1 cellular context compared by ENCODE assay signal in the genomic region with DNA sequence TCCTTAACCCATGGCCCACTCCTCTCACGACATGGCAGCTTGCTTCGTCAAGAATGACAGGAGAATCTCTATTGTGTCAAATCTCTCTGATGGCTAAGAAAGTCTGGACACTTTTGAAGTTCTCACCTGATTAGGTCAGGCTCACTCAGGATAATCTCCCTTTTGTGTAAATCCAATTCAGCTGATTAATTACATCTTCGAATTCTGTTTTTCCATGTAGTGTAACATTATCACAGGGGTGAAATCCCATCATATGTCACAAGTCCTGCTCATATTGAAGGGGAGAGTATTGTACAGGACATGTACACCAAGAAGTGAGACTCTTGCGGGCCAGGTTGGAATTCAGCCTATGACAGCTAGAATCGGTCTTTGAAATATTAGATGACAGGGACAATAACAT.
TF ChIP-seq lines count a peak whose summit lies in the region.

No MANE protein-coding gene starts in this region.

TF ChIP-seq in K562, 482 proteins besides CTCF, POLR2A, EP300 and RAD21:
- TF ChIP-seq, protein P1, sequence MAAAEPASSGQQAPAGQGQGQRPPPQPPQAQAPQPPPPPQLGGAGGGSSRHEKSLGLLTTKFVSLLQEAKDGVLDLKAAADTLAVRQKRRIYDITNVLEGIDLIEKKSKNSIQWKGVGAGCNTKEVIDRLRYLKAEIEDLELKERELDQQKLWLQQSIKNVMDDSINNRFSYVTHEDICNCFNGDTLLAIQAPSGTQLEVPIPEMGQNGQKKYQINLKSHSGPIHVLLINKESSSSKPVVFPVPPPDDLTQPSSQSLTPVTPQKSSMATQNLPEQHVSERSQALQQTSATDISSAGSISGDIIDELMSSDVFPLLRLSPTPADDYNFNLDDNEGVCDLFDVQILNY (CRISPR knock-in tag; IDR thresholded peaks at IDR 0.05), result no peak
- TF ChIP-seq ZNF707 (CRISPR knock-in tag; conservative IDR thresholded peaks at IDR 0.05), result no peak
- no peak for TF ChIP-seq CHD4 (IDR thresholded peaks at IDR 0.05; ENCODE audit: insufficient read depth, insufficient replicate concordance, low read depth, low read length, poor library complexity, severe bottlenecking)
- TF ChIP-seq ZNF134 (CRISPR knock-in tag; conservative IDR thresholded peaks at IDR 0.05), result peak; percentile 78
- no peak for TF ChIP-seq CREBBP (IDR thresholded peaks at IDR 0.05; ENCODE audit: low read depth, low read length)
- no peak for TF ChIP-seq KLF16 (IDR thresholded peaks at IDR 0.05)
